9 cellular contexts compared by ENCODE assay signal in genomic region chr3:67113802-67114407, GRCh38.
DNase-seq lines count a peak whose midpoint lies in the region; ATAC-seq and TF ChIP-seq lines count a peak whose summit lies in the region.
"Had no signal": no experiment of that assay in that cellular context is flagged by ENCODE, and none has a peak within 500 bp of the region (broad histone marks: within the 10 kb centered on the region; RNA-seq: fewer than 3 reads in every experiment).

No MANE protein-coding gene starts in this region.

- intact Hi-C loops in tibial artery (cut with DNase I; ENCODE audit: low total_unique reads), result loop anchor here (5.0 to 10.0 kb wide), 2 partner anchors 147 to 1781 kb away; no protein-coding TSS in a partner anchor

- H3K4me1 ChIP-seq in foreskin keratinocyte (no peaks in the 10 kb centered on the region), osteoblast (ENCODE audit: insufficient read depth, low read length) (no peaks in the 10 kb centered on the region), tibial artery (peaks cover 0 to 11% (median 0%) of the 10 kb centered on the region in 4 donors)

- H3K9me3 ChIP-seq in osteoblast (ENCODE audit: low read depth, low read length), result no peaks in the 10 kb centered on the region
- no peaks in the 10 kb centered on the region for H3K9me3 ChIP-seq in tibial artery
- H3K9me3 ChIP-seq: neutrophil had no signal

- DNase-seq in GDM1 (lab: John Stamatoyannopoulos, UW) (peak; percentile 52), KG1 (lab: John Stamatoyannopoulos, UW) (peak; percentile 82), RKO (ENCODE audit: low spot score) (peak; percentile 91), foreskin keratinocyte (peak; percentile 61 to 78), osteoblast (ENCODE audit: insufficient read length, low spot score, missing footprints) (peak; percentile 87), tibial artery (peak; percentile 74 to 76)

- H3K4me1 Mint-ChIP-seq in activated T-helper 17 cell treated with anti-CD3 and anti-CD28 coated beads, Interleukin-2, amount 50 U/mL, for 72 hours, result peaks cover 5% of the 10 kb centered on the region

- H3K4me3 ChIP-seq in osteoblast (ENCODE audit: insufficient read depth, low read length) (no peak overlapping the region), tibial artery (no peak overlapping the region)

- no peaks in the 10 kb centered on the region for H3K36me3 Mint-ChIP-seq in activated T-helper 17 cell treated with anti-CD3 and anti-CD28 coated beads, Interleukin-2, amount 50 U/mL, for 72 hours (ENCODE audit: low read depth)

- H3K27me3 Mint-ChIP-seq in activated T-helper 17 cell treated with anti-CD3 and anti-CD28 coated beads, Interleukin-2, amount 50 U/mL, for 72 hours, result peaks cover 24% of the 10 kb centered on the region

- H2AFZ ChIP-seq in osteoblast (ENCODE audit: low read length), result no peak overlapping the region

- TF ChIP-seq CTCF in foreskin keratinocyte (conservative IDR thresholded peaks at IDR 0.05), result peak; percentile 95
- TF ChIP-seq CTCF in osteoblast (IDR thresholded peaks at IDR 0.05; ENCODE audit: extremely low read depth, low read depth, low read length), result peak; percentile 99
- TF ChIP-seq CTCF in tibial artery (IDR thresholded peaks at IDR 0.05), result peak; percentile 69 to 76

- no peaks in the 10 kb centered on the region for H3K27me3 ChIP-seq in foreskin keratinocyte
- no peaks in the 10 kb centered on the region for H3K27me3 ChIP-seq in osteoblast (ENCODE audit: insufficient read depth, low read length)
- H3K27me3 ChIP-seq in tibial artery, result peaks cover 0 to 6% of the 10 kb centered on the region in 2 donors
- H3K27me3 ChIP-seq: neutrophil had no signal

- H3K36me3 ChIP-seq in osteoblast (ENCODE audit: insufficient read depth, low read length), result no peaks in the 10 kb centered on the region
- no peaks in the 10 kb centered on the region for H3K36me3 ChIP-seq in tibial artery
- H3K36me3 ChIP-seq: neutrophil had no signal

- H3K27ac ChIP-seq in foreskin keratinocyte, result no peak overlapping the region
- no peak overlapping the region for H3K27ac ChIP-seq in osteoblast (ENCODE audit: low read depth, low read length)
- no peak overlapping the region for H3K27ac ChIP-seq in tibial artery
- H3K27ac ChIP-seq: neutrophil had no signal

- no peaks in the 10 kb centered on the region for H3K79me2 ChIP-seq in osteoblast (ENCODE audit: insufficient read depth, low read length)

- peak; percentile 99 for ATAC-seq in GM21825 (IDR thresholded peaks at IDR 0.05; ENCODE audit: unreplicated experiment)
- ATAC-seq in activated T-helper 17 cell treated with anti-CD3 and anti-CD28 coated beads, Interleukin-2, amount 50 U/mL, for 72 hours (replicated peaks), result peak; percentile 99
- ATAC-seq in foreskin keratinocyte, result peak; percentile 98

- no peaks in the 10 kb centered on the region for H4K20me1 ChIP-seq in osteoblast (ENCODE audit: insufficient read depth, low read length)

- no peak overlapping the region for H3K27ac Mint-ChIP-seq in activated T-helper 17 cell treated with anti-CD3 and anti-CD28 coated beads, Interleukin-2, amount 50 U/mL, for 72 hours

- no peaks in the 10 kb centered on the region for H3K9me3 Mint-ChIP-seq in activated T-helper 17 cell treated with anti-CD3 and anti-CD28 coated beads, Interleukin-2, amount 50 U/mL, for 72 hours

- H3K4me2 ChIP-seq in osteoblast (ENCODE audit: insufficient read depth, low read length), result no peak overlapping the region

- no peak overlapping the region for H3K4me3 Mint-ChIP-seq in activated T-helper 17 cell treated with anti-CD3 and anti-CD28 coated beads, Interleukin-2, amount 50 U/mL, for 72 hours
